ENCODE assay signal across 14 cellular contexts in the genomic region with DNA sequence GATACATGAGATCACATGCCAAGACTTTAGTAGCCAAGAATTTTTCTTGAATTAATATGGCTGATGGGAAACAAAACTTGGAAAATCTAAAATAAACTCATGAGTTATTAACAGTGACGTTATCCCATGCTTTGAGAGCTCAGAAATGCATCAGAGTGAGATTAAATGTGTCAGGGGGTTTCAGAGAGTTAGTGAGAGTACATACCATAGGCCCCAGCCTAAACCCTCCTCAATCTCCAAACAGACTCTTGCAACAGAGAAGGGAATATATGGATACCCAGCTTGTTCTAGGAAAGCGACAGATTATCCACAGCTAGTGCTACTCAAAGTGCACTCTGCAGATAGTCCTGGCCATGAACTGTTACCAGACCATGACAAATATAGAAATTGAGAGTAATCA. TPM values are rescaled to one million over a fixed set of nuclear protein-coding genes. Genes with fewer than 3 reads are reported as not detected.
"Had no signal": no experiment of that assay in that cellular context is flagged by ENCODE, and none has a peak within 500 bp of the region (broad histone marks: within the 10 kb centered on the region; RNA-seq: fewer than 3 reads in every experiment).

No MANE protein-coding gene starts in this region.

- H3K27me3 ChIP-seq: body of pancreas, ovary had no signal

- H3K27me3 Mint-ChIP-seq: central memory CD8-positive, alpha-beta T cell; dendritic cell treated with granulocyte-macrophage colony-stimulating factor and Interleukin-4, amounts not matched to agents 40 ng/mL and 50 ng/mL, for 4 days had no signal

- H3K9me3 ChIP-seq: body of pancreas, ovary had no signal

- DNase-seq: activated CD4-positive, alpha-beta T cell treated with anti-CD3 and anti-CD28 coated beads for 36 hours; activated CD8-positive, alpha-beta T cell treated with anti-CD3 and anti-CD28 coated beads, Interleukin-2, amount 10 ng/mL, durations not matched to agents 7 days and 5 days; activated naive CD4-positive, alpha-beta T cell treated with anti-CD3 and anti-CD28 coated beads for 36 hours; body of pancreas; effector memory CD8-positive, alpha-beta T cell; ovary; T-helper 9 cell; trophoblast cell had no signal

- H3K36me3 ChIP-seq: ovary had no signal

- H3K4me1 Mint-ChIP-seq: activated CD4-positive, alpha-beta T cell treated with anti-CD3 and anti-CD28 coated beads for 36 hours; central memory CD8-positive, alpha-beta T cell; memory B cell had no signal

- ATAC-seq: activated CD4-positive, alpha-beta T cell treated with anti-CD3 and anti-CD28 coated beads for 36 hours; activated CD8-positive, alpha-beta T cell treated with anti-CD3 and anti-CD28 coated beads, Interleukin-2, amount 10 ng/mL, durations not matched to agents 7 days and 5 days; body of pancreas; effector memory CD8-positive, alpha-beta T cell had no signal

- H3K4me3 ChIP-seq: body of pancreas, ovary, skin epidermis had no signal

- H3K4me3 Mint-ChIP-seq: activated CD4-positive, alpha-beta T cell treated with anti-CD3 and anti-CD28 coated beads for 36 hours; activated CD8-positive, alpha-beta T cell treated with anti-CD3 and anti-CD28 coated beads, Interleukin-2, amount 10 ng/mL, durations not matched to agents 7 days and 5 days; activated naive CD4-positive, alpha-beta T cell treated with anti-CD3 and anti-CD28 coated beads for 36 hours; central memory CD8-positive, alpha-beta T cell; dendritic cell treated with granulocyte-macrophage colony-stimulating factor and Interleukin-4, amounts not matched to agents 40 ng/mL and 50 ng/mL, for 4 days; effector memory CD8-positive, alpha-beta T cell; memory B cell had no signal

- H3K4me1 ChIP-seq: body of pancreas had no signal

- H3K36me3 Mint-ChIP-seq: memory B cell had no signal

- H3K9me3 Mint-ChIP-seq: activated naive CD4-positive, alpha-beta T cell treated with anti-CD3 and anti-CD28 coated beads for 36 hours; central memory CD8-positive, alpha-beta T cell; dendritic cell treated with granulocyte-macrophage colony-stimulating factor and Interleukin-4, amounts not matched to agents 40 ng/mL and 50 ng/mL, for 4 days; memory B cell had no signal

- H3K27ac Mint-ChIP-seq: activated CD4-positive, alpha-beta T cell treated with anti-CD3 and anti-CD28 coated beads for 36 hours; activated CD8-positive, alpha-beta T cell treated with anti-CD3 and anti-CD28 coated beads, Interleukin-2, amount 10 ng/mL, durations not matched to agents 7 days and 5 days; activated naive CD4-positive, alpha-beta T cell treated with anti-CD3 and anti-CD28 coated beads for 36 hours; dendritic cell treated with granulocyte-macrophage colony-stimulating factor and Interleukin-4, amounts not matched to agents 40 ng/mL and 50 ng/mL, for 4 days; effector memory CD8-positive, alpha-beta T cell; memory B cell had no signal

- H3K27ac ChIP-seq: body of pancreas, epithelial cell of prostate, ovary had no signal

RNA-seq across cellular contexts. Expression of a gene that starts 19.3 kb away (rescaled TPM):
- total RNA-seq: activated CD4-positive, alpha-beta T cell treated with anti-CD3 and anti-CD28 coated beads for 36 hours; activated CD8-positive, alpha-beta T cell treated with anti-CD3 and anti-CD28 coated beads, Interleukin-2, amount 10 ng/mL, durations not matched to agents 7 days and 5 days; activated naive CD4-positive, alpha-beta T cell treated with anti-CD3 and anti-CD28 coated beads for 36 hours; body of pancreas; fibroblast of villous mesenchyme had no signal
